Comparison of ENCODE assay signal across 2 cellular contexts in genomic region chrX:154541896-154542722, GRCh38.
A peak's percentile ranks its signal among the peaks of the same experiment; 100 is the strongest.
TF ChIP-seq lines count a peak whose summit lies in the region.

No MANE protein-coding gene starts in this region.

TF ChIP-seq in HEK293, 187 proteins besides CTCF, POLR2A, EP300 and RAD21 (continued from another document and continues in another):
- TF ChIP-seq ZNF837 (tag by site-specific recombination; IDR thresholded peaks at IDR 0.05) = no peak
- TF ChIP-seq ZNF585B (tag by site-specific recombination; IDR thresholded peaks at IDR 0.05) = no peak
- TF ChIP-seq ZNF274 (IDR thresholded peaks at IDR 0.05; ENCODE audit: low read length) = no peak
- no peak for TF ChIP-seq ZNF274 (tag by site-specific recombination; IDR thresholded peaks at IDR 0.05; ENCODE audit: borderline replicate concordance)
- TF ChIP-seq ZNF792 (tag by site-specific recombination; IDR thresholded peaks at IDR 0.05) = no peak
- no peak for TF ChIP-seq SALL2 (tag by site-specific recombination; IDR thresholded peaks at IDR 0.05; ENCODE audit: borderline replicate concordance)
- TF ChIP-seq ZNF202 (tag by site-specific recombination; IDR thresholded peaks at IDR 0.05; ENCODE audit: borderline replicate concordance) = no peak
- TF ChIP-seq OVOL3 (tag by site-specific recombination; IDR thresholded peaks at IDR 0.05) = no peak
- TF ChIP-seq ZEB2 (tag by site-specific recombination; IDR thresholded peaks at IDR 0.05) = 0 out of 2 replicates have a peak, but pooled peaks have one; percentile 42
- no peak for TF ChIP-seq PRDM1 (tag by site-specific recombination; IDR thresholded peaks at IDR 0.05)
- no peak for TF ChIP-seq ZNF645 (tag by site-specific recombination; IDR thresholded peaks at IDR 0.05)
- TF ChIP-seq ZNF18 (tag by site-specific recombination; IDR thresholded peaks at IDR 0.05) = no peak
- TF ChIP-seq ZNF785 (tag by site-specific recombination; IDR thresholded peaks at IDR 0.05) = no peak
- no peak for TF ChIP-seq ZNF473 (tag by site-specific recombination; IDR thresholded peaks at IDR 0.05)
- no peak for TF ChIP-seq YY2 (tag by site-specific recombination; IDR thresholded peaks at IDR 0.05)
- TF ChIP-seq KLF1 (tag by site-specific recombination; IDR thresholded peaks at IDR 0.05) = no peak
- no peak for TF ChIP-seq ZBTB20 (tag by site-specific recombination; IDR thresholded peaks at IDR 0.05)
- TF ChIP-seq ZNF362 (tag by site-specific recombination; IDR thresholded peaks at IDR 0.05) = no peak
- no peak for TF ChIP-seq YY1 (tag by site-specific recombination; IDR thresholded peaks at IDR 0.05)
- no peak for TF ChIP-seq ZNF148 (tag by site-specific recombination; IDR thresholded peaks at IDR 0.05; ENCODE audit: borderline replicate concordance)
- no peak for TF ChIP-seq BCL6B (tag by site-specific recombination; IDR thresholded peaks at IDR 0.05)

TF ChIP-seq in K562, 482 proteins besides CTCF, POLR2A, EP300 and RAD21 (continued from another document and continues in another):
- TF ChIP-seq EWSR1 (IDR thresholded peaks at IDR 0.05; ENCODE audit: borderline replicate concordance, low read depth, partially characterized antibody) (no peak), JUND (IDR thresholded peaks at IDR 0.05; ENCODE audit: borderline replicate concordance, low read depth, low read length) (peak; percentile 99), JUND (tag; IDR thresholded peaks at IDR 0.05; ENCODE audit: borderline replicate concordance, low read depth, low read length) (peak; percentile 94; the same call in 2 of the 3 replicates), SRF (CRISPR knock-in tag; IDR thresholded peaks at IDR 0.05) (peak in 1 of 2 experiments; percentile 67; a peak in 1 of 4 replicates), ZNF282 (CRISPR knock-in tag; IDR thresholded peaks at IDR 0.05) (no peak), ZBTB11 (CRISPR knock-in tag; IDR thresholded peaks at IDR 0.05) (no peak; a peak in 1 of 6 replicates), MEF2D (tag; conservative IDR thresholded peaks at IDR 0.05; ENCODE audit: low read depth) (no peak), ZNF512 (tag; IDR thresholded peaks at IDR 0.05) (no peak), MYNN (IDR thresholded peaks at IDR 0.05) (peak; percentile 91), MYNN (CRISPR knock-in tag; IDR thresholded peaks at IDR 0.05) (no peak), NR4A1 (CRISPR knock-in tag; IDR thresholded peaks at IDR 0.05) (no peak), NR4A1 (tag; IDR thresholded peaks at IDR 0.05) (no peak), MCM5 (IDR thresholded peaks at IDR 0.05; ENCODE audit: low read depth) (no peak), ZNF699 (CRISPR knock-in tag; IDR thresholded peaks at IDR 0.05; ENCODE audit: insufficient replicate concordance) (no peak), SOX6 (IDR thresholded peaks at IDR 0.05) (peak; percentile 65; the same call in 1 of the 2 replicates), CREB1 (IDR thresholded peaks at IDR 0.05) (peak; percentile 44; the same call in 1 of the 2 replicates), CREB1 (CRISPR knock-in tag; IDR thresholded peaks at IDR 0.05) (peak; percentile 65; the same call in 1 of the 2 replicates), DEAF1 (CRISPR knock-in tag; IDR thresholded peaks at IDR 0.05) (no peak), HDAC8 (tag; IDR thresholded peaks at IDR 0.05) (no peak), POLR2H (tag; IDR thresholded peaks at IDR 0.05; ENCODE audit: low read depth) (0 out of 2 replicates have a peak, but pooled peaks have one; percentile 40), NFATC3 (IDR thresholded peaks at IDR 0.05) (no peak), TAF7 (tag; IDR thresholded peaks at IDR 0.05) (no peak), ZNF175 (CRISPR knock-in tag; IDR thresholded peaks at IDR 0.05; ENCODE audit: low read depth) (peak; percentile 49; the same call in 1 of the 2 replicates), ADNP (tag; IDR thresholded peaks at IDR 0.05) (no peak), ZNF75A (CRISPR knock-in tag; IDR thresholded peaks at IDR 0.05) (no peak), CUX1 (CRISPR knock-in tag; IDR thresholded peaks at IDR 0.05) (no peak), ZNF407 (IDR thresholded peaks at IDR 0.05; ENCODE audit: low read depth) (no peak), ZSCAN29 (IDR thresholded peaks at IDR 0.05) (no peak), RBM25 (IDR thresholded peaks at IDR 0.05; ENCODE audit: low read depth, low read length, severe bottlenecking) (no peak), MAFF (IDR thresholded peaks at IDR 0.05; ENCODE audit: low read length) (peak; percentile 96), SIN3B (IDR thresholded peaks at IDR 0.05; ENCODE audit: low read depth) (no peak), RFX7 (CRISPR knock-in tag; IDR thresholded peaks at IDR 0.05) (no peak)
